ENCODE assay signal across 1 cellular context in the genomic region with DNA sequence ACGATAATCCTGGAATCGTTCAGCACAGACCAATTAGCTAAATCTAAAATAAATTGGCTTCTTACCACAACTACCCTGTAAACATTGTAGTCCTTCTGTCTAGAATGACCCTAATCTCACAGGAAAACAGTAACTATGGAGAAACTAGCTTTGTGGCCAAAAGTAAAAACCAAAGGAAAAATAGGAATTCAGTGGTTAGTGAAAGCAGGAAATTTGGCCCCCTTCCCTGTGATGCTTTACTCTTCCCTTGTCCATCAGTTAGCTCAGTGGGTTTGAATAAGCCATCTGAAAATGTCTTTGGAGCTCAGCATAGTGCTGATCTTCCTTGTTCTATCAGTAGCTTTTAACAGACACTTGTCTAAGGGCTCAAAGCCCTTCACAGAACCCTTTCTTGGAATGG.
TF ChIP-seq lines count a peak whose summit lies in the region.

No MANE protein-coding gene starts in this region.

TF ChIP-seq in HEK293T, 16 proteins besides CTCF, POLR2A, EP300 and RAD21 (continued from another document):
- no peak for TF ChIP-seq FOXK2 (IDR thresholded peaks at IDR 0.05)
- TF ChIP-seq FOXA1 (IDR thresholded peaks at IDR 0.05): no peak
- no peak for TF ChIP-seq TARDBP (IDR thresholded peaks at IDR 0.05)
- TF ChIP-seq L3MBTL2 (conservative IDR thresholded peaks at IDR 0.05): no peak
